In genomic region chr5:53322257-53322656, GRCh38 we compare ENCODE assay signal across 20 cellular contexts.
DNase-seq lines count a peak whose midpoint lies in the region; ATAC-seq, FAIRE-seq and TF ChIP-seq lines count a peak whose summit lies in the region.
"Had no signal": no experiment of that assay in that cellular context is flagged by ENCODE, and none has a peak within 500 bp of the region (broad histone marks: within the 10 kb centered on the region; RNA-seq: fewer than 3 reads in every experiment).

No MANE protein-coding gene starts in this region.

- POLR2A ChIA-PET in A673 (lab: Charles Lee; ENCODE audit: low non-redundant PET) = no interaction called here

- no peak overlapping the region for H3K27ac Mint-ChIP-seq in astrocyte (ENCODE audit: unreplicated experiment)
- H3K27ac Mint-ChIP-seq: B cell had no signal

- H2AFZ ChIP-seq in GM23248 (no peak overlapping the region), astrocyte (ENCODE audit: low read depth, low read length) (no peak overlapping the region), smooth muscle cell (ENCODE audit: low read depth) (no peak overlapping the region)

- no peaks in the 10 kb centered on the region for H3K27me3 Mint-ChIP-seq in astrocyte (ENCODE audit: low read depth, unreplicated experiment)
- H3K27me3 Mint-ChIP-seq: B cell had no signal

- H3K4me2 ChIP-seq in GM23248 (ENCODE audit: unreplicated experiment) = peak overlapping the region; percentile 8
- H3K4me2 ChIP-seq in astrocyte (ENCODE audit: low read length) = no peak overlapping the region
- H3K4me2 ChIP-seq in smooth muscle cell = peak overlapping the region; percentile 33

- H3K4me1 ChIP-seq in GM23248 (ENCODE audit: insufficient read depth) = peaks cover 43% of the 10 kb centered on the region
- H3K4me1 ChIP-seq in astrocyte (ENCODE audit: insufficient read depth, low read length) = no peaks in the 10 kb centered on the region
- H3K4me1 ChIP-seq in foreskin keratinocyte = peaks cover 80% of the 10 kb centered on the region
- no peaks in the 10 kb centered on the region for H3K4me1 ChIP-seq in smooth muscle cell (ENCODE audit: low read depth)
- H3K4me1 ChIP-seq in mucosa of descending colon (ENCODE audit: low read depth) = no peaks in the 10 kb centered on the region
- H3K4me1 ChIP-seq in A673 (ENCODE audit: insufficient read depth, low read length, poor library complexity, severe bottlenecking) = no peaks in the 10 kb centered on the region
- H3K4me1 ChIP-seq: HAP-1 had no signal

- peaks cover 2% of the 10 kb centered on the region for H3K9me3 Mint-ChIP-seq in astrocyte (ENCODE audit: unreplicated experiment)

- no peak overlapping the region for H3K4me3 ChIP-seq in GM23248
- no peak overlapping the region for H3K4me3 ChIP-seq in astrocyte (ENCODE audit: insufficient read depth, low read depth, low read length)
- H3K4me3 ChIP-seq in smooth muscle cell = no peak overlapping the region
- no peak overlapping the region for H3K4me3 ChIP-seq in mucosa of descending colon
- no peak overlapping the region for H3K4me3 ChIP-seq in A673 (ENCODE audit: low read depth, low read length, poor library complexity, severe bottlenecking)
- H3K4me3 ChIP-seq: HAP-1 had no signal

- peaks cover 34% of the 10 kb centered on the region for H3F3A ChIP-seq in GM23248 (ENCODE audit: insufficient read depth)
- H3F3A ChIP-seq in smooth muscle cell (ENCODE audit: low read depth) = peaks cover 3% of the 10 kb centered on the region

- H3K79me2 ChIP-seq in GM23248 (ENCODE audit: insufficient read depth) = no peaks in the 10 kb centered on the region
- H3K79me2 ChIP-seq in astrocyte (ENCODE audit: insufficient read depth, low read length) = no peaks in the 10 kb centered on the region
- H3K79me2 ChIP-seq in smooth muscle cell (ENCODE audit: low read depth) = no peaks in the 10 kb centered on the region

- TF ChIP-seq CTCF in astrocyte (IDR thresholded peaks at IDR 0.05; ENCODE audit: insufficient read depth, low read depth, low read length) (no peak), foreskin keratinocyte (conservative IDR thresholded peaks at IDR 0.05) (no peak), smooth muscle cell (IDR thresholded peaks at IDR 0.05; ENCODE audit: borderline replicate concordance, insufficient read depth, poor library complexity, severe bottlenecking) (no peak), mucosa of descending colon (IDR thresholded peaks at IDR 0.05) (no peak), A673 (conservative IDR thresholded peaks at IDR 0.05; ENCODE audit: low read depth, low read length) (no peak)

- H3K9me2 ChIP-seq in GM23248 (ENCODE audit: insufficient read depth) = no peaks in the 10 kb centered on the region

- no peaks in the 10 kb centered on the region for H4K20me1 ChIP-seq in GM23248 (ENCODE audit: insufficient read depth)
- no peaks in the 10 kb centered on the region for H4K20me1 ChIP-seq in astrocyte (ENCODE audit: insufficient read depth, low read length)
- no peaks in the 10 kb centered on the region for H4K20me1 ChIP-seq in smooth muscle cell (ENCODE audit: low read depth)

- H3K27me3 ChIP-seq in GM23248 (replicated peaks; ENCODE audit: insufficient read depth) = no peaks in the 10 kb centered on the region
- no peaks in the 10 kb centered on the region for H3K27me3 ChIP-seq in astrocyte (ENCODE audit: insufficient read depth, low read length)
- H3K27me3 ChIP-seq in foreskin keratinocyte = no peaks in the 10 kb centered on the region
- no peaks in the 10 kb centered on the region for H3K27me3 ChIP-seq in smooth muscle cell (ENCODE audit: low read depth)
- H3K27me3 ChIP-seq in A673 (replicated peaks; ENCODE audit: insufficient read depth, low read depth, low read length, poor library complexity) = no peaks in the 10 kb centered on the region

- in situ Hi-C loops in GM23248 (cut with MboI) = no loop called here

- ATAC-seq in foreskin keratinocyte (no peak), mucosa of descending colon (no peak)
- ATAC-seq: Panc1 had no signal

- H3K9ac ChIP-seq in GM23248 = no peak overlapping the region
- H3K9ac ChIP-seq in astrocyte (ENCODE audit: low read length) = no peak overlapping the region
- no peak overlapping the region for H3K9ac ChIP-seq in smooth muscle cell (ENCODE audit: low read depth)

- no TSS peak for BruUV-seq in A673 (replicated peaks; lab: Mats Ljungman, UMichigan)

- H3K4me3 Mint-ChIP-seq in astrocyte (ENCODE audit: unreplicated experiment) = no peak overlapping the region
- H3K4me3 Mint-ChIP-seq: B cell had no signal

- H3K36me3 ChIP-seq in GM23248 (ENCODE audit: low read depth) (no peaks in the 10 kb centered on the region), astrocyte (ENCODE audit: insufficient read depth, low read length) (no peaks in the 10 kb centered on the region), smooth muscle cell (ENCODE audit: low read depth) (no peaks in the 10 kb centered on the region), mucosa of descending colon (ENCODE audit: low read depth) (no peaks in the 10 kb centered on the region), A673 (ENCODE audit: insufficient read depth, low read length, poor library complexity, severe bottlenecking) (no peaks in the 10 kb centered on the region)
- H3K36me3 ChIP-seq: HAP-1 had no signal

- intact Hi-C loops in mucosa of descending colon (cut with DNase I, micrococcal nuclease) = no loop called here
- intact Hi-C loops in A673 (cut with micrococcal nuclease; ENCODE audit: unreplicated experiment) = no loop called here

- FAIRE-seq in astrocyte (lab: Jason Lieb, UNC) = peak; percentile 75

- H3K27ac ChIP-seq in GM23248 = no peak overlapping the region
- H3K27ac ChIP-seq in astrocyte (ENCODE audit: low read depth, low read length) = no peak overlapping the region
- H3K27ac ChIP-seq in foreskin keratinocyte = peak overlapping the region; percentile 97
- peak overlapping the region; percentile 4 for H3K27ac ChIP-seq in smooth muscle cell (ENCODE audit: low read depth)
- H3K27ac ChIP-seq in A673 (ENCODE audit: low read depth, low read length, poor library complexity, severe bottlenecking) = no peak overlapping the region

- WGBS in GM23248 (ENCODE audit: low coverage in 1 of 2, low lambda C conversion rate in 2 of 2, missing lambda C conversion rate in 2 of 2), 2 experiments = 91 to 100% methylated on average over 1 of the region's 1 CpG
- 100% methylated on average over 1 of the region's 1 CpG for WGBS in smooth muscle cell (ENCODE audit: low lambda C conversion rate)

- no peaks in the 10 kb centered on the region for H3K36me3 Mint-ChIP-seq in astrocyte (ENCODE audit: low read depth, unreplicated experiment)

- no peak for DNase-seq in GM23248
- peak; percentile 33 for DNase-seq in astrocyte (ENCODE audit: low read depth)
- peak; percentile 67 to 84 for DNase-seq in foreskin keratinocyte
- DNase-seq in smooth muscle cell (lab: John Stamatoyannopoulos, UW; ENCODE audit: unreplicated experiment) = no peak
- no peak for DNase-seq in mucosa of descending colon
- no peak for DNase-seq in COLO668 (lab: John Stamatoyannopoulos, UW; ENCODE audit: unreplicated experiment)
- no peak for DNase-seq in A673 (ENCODE audit: low spot score)
- no peak for DNase-seq in NCI-H146 treated with DMSO at 0.1 percent for 48 hours (lab: John Stamatoyannopoulos, UW; ENCODE audit: unreplicated experiment)
- DNase-seq: COR-L47, DMS153, GF-D8, KBM-7, NCI-H1105 treated with DMSO at 0.1 percent for 48 hours, NCI-H187 treated with DMSO at 0.1 percent for 48 hours, NCI-H345, NCI-H526, SW 1271 had no signal

- H3K4me1 Mint-ChIP-seq in astrocyte (ENCODE audit: low read depth, unreplicated experiment) = peaks cover 24% of the 10 kb centered on the region
- H3K4me1 Mint-ChIP-seq: B cell had no signal

- H3K9me3 ChIP-seq in GM23248 (ENCODE audit: low read depth) (no peaks in the 10 kb centered on the region), astrocyte (ENCODE audit: insufficient read depth, low read depth, low read length) (no peaks in the 10 kb centered on the region), smooth muscle cell (replicated peaks; ENCODE audit: low read depth) (no peaks in the 10 kb centered on the region), mucosa of descending colon (no peaks in the 10 kb centered on the region), A673 (ENCODE audit: low read depth, low read length, poor library complexity, severe bottlenecking) (no peaks in the 10 kb centered on the region)
- H3K9me3 ChIP-seq: HAP-1 had no signal

- CTCF ChIA-PET in A673 (lab: Charles Lee) = no interaction called here

Comparison
In these comparisons a context has a peak if more than half of its experiments do, and no peak if none do; other contexts are left out.
1. DNase-seq: peak in astrocyte (single experiment) and foreskin keratinocyte (2 of 2); none in GM23248 (single experiment), smooth muscle cell (single experiment), mucosa of descending colon (0 of 3), COLO668 (single experiment), A673 (single experiment) and NCI-H146 treated with DMSO at 0.1 percent for 48 hours (single experiment).
2. H3K27ac ChIP-seq: peak in foreskin keratinocyte (single experiment) and smooth muscle cell (single experiment); none in GM23248 (single experiment), astrocyte (single experiment) and A673 (single experiment).